In the genomic region with DNA sequence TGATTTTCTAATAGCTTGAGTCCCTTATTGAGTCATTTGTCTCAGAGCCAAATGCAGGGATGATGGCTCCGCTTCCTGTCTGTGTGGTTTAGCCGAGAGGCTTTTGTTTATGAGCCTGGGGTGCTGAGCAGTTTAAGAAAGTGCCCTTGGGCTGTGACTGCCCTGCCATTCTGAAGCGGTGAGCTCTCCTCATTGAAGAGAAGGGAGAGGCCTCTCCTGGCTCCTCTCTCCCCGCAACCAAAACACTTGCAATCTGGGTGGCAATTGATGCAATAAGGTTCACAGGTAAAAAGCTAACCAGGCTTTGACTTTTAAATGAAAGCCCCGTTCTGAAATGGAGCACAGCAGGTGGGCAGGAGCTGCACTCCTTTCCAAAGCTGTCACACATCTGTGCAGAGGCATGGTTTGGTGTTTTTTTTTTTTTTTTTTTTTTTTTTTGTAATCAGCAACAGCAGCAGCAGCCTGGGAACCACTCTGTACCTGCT, we compare ENCODE assay signal across 8 cellular contexts.
DNase-seq lines count a peak whose midpoint lies in the region; ATAC-seq, FAIRE-seq and TF ChIP-seq lines count a peak whose summit lies in the region.

No MANE protein-coding gene starts in this region.

- H3K4me3 ChIP-seq in AG09309 (ENCODE audit: control insufficient read depth, low read depth, low read length) = no peak overlapping the region
- no peak overlapping the region for H3K4me3 ChIP-seq in HepG2 (replicated peaks in 1 of 3; ENCODE audit: insufficient read depth in 1 of 3, low read depth in 2 of 3, low read length in 3 of 3)

- H3K9me3 ChIP-seq in H9 (ENCODE audit: control insufficient read depth, low read depth, low read length) = no peaks in the 10 kb centered on the region
- no peaks in the 10 kb centered on the region for H3K9me3 ChIP-seq in HepG2 (ENCODE audit: low read length)

- no peak for TF ChIP-seq EP300 in HepG2 (IDR thresholded peaks at IDR 0.05; ENCODE audit: low read depth in 2 of 2, low read length in 2 of 2)
- no peak for TF ChIP-seq EP300 in HepG2 (CRISPR knock-in tag; IDR thresholded peaks at IDR 0.05; ENCODE audit: borderline replicate concordance)

- no peak overlapping the region for H3T11ph ChIP-seq in H9 (ENCODE audit: low read length)

- peak overlapping the region in 1 of 3 experiments; percentile 45; a peak in 2 of 7 replicates for H3K27ac Mint-ChIP-seq in H9

- no peaks in the 10 kb centered on the region for H3K36me3 ChIP-seq in HepG2 (replicated peaks in 1 of 2; ENCODE audit: control insufficient read depth in 1 of 2, insufficient read depth in 2 of 2, low read length in 2 of 2)

- H3K4me1 ChIP-seq in H9 (ENCODE audit: insufficient read depth, low read length) (peaks cover 10% of the 10 kb centered on the region), HepG2 (ENCODE audit: insufficient read depth, low read length) (no peaks in the 10 kb centered on the region)

- H2BK5ac ChIP-seq in H9 (ENCODE audit: insufficient read length, low read length) = no peak overlapping the region

- H3K36me3 Mint-ChIP-seq in H9 (ENCODE audit: insufficient read depth in 1 of 3, low read depth in 3 of 3) = peaks cover 0 to 13% (median 7%) of the 10 kb centered on the region in 3 experiments; a peak in 5 of 7 replicates

- FAIRE-seq in HepG2 (lab: Jason Lieb, UNC) = no peak

- ATAC-seq in HG02885 (IDR thresholded peaks at IDR 0.05; ENCODE audit: poor library complexity, unreplicated experiment) = no peak
- ATAC-seq in HepG2 = no peak

- H3K4me2 ChIP-seq in H9 (ENCODE audit: insufficient read depth, insufficient read length, low read length) = peak overlapping the region; percentile 22
- no peak overlapping the region for H3K4me2 ChIP-seq in HepG2 (ENCODE audit: low read depth, low read length)

- no peak overlapping the region for H4K8ac ChIP-seq in H9 (replicated peaks; ENCODE audit: insufficient read length, low read depth, low read length)

- H2BK12ac ChIP-seq in H9 (ENCODE audit: insufficient read length, low read depth, low read length) = no peak overlapping the region

- H2AFZ ChIP-seq in H9 (ENCODE audit: low read length) (no peak overlapping the region), HepG2 (ENCODE audit: low read length) (no peak overlapping the region)

- H3K27me3 ChIP-seq in H9 (ENCODE audit: insufficient read depth, low read length) (peaks cover 31% of the 10 kb centered on the region; the same call in 1 of the 2 replicates), HepG2 (ENCODE audit: control insufficient read depth in 1 of 2, insufficient read depth in 2 of 2, low read length in 2 of 2) (no peaks in the 10 kb centered on the region)

- CTCF ChIA-PET in HepG2 (lab: Yijun Ruan, JAX; ENCODE audit: low intra/inter-chr PET ratio, low total read pairs) = no interaction called here

- no peak overlapping the region for H3K9ac ChIP-seq in H9 (ENCODE audit: extremely low read depth, insufficient read length, low read length)
- H3K9ac ChIP-seq in HepG2 (ENCODE audit: insufficient read depth, low read depth, low read length) = no peak overlapping the region

- H3K4me3 Mint-ChIP-seq in H9 = peak overlapping the region; percentile 0 to 56; a peak in 4 of 5 replicates

- H3K4ac ChIP-seq in H9 (ENCODE audit: low read depth, low read length) = no peak overlapping the region

- peak; percentile 46 for DNase-seq in AG09309 (ENCODE audit: low read depth)
- peak; percentile 81 for DNase-seq in H9
- DNase-seq in SW480 (ENCODE audit: low spot score) = peak; percentile 21
- peak; percentile 17 for DNase-seq in foreskin melanocyte
- DNase-seq in epidermal melanocyte (ENCODE audit: insufficient read length, low spot score) = no peak
- no peak for DNase-seq in HepG2 (ENCODE audit: low spot score)
- no peak for DNase-seq in SKM-1 (lab: John Stamatoyannopoulos, UW; ENCODE audit: unreplicated experiment)

- peaks cover 4 to 6% of the 10 kb centered on the region in 2 experiments; a peak in 3 of 5 replicates for H3K9me3 Mint-ChIP-seq in H9

- H3K23me2 ChIP-seq in H9 (ENCODE audit: insufficient read length, low read depth, low read length, poor library complexity, severe bottlenecking) = no peaks in the 10 kb centered on the region

- peaks cover 44 to 46% of the 10 kb centered on the region in 2 experiments for H3K4me1 Mint-ChIP-seq in H9

- BruUV-seq in HepG2 (replicated peaks; lab: Mats Ljungman, UMichigan) = no TSS peak

- H2AK5ac ChIP-seq in H9 (ENCODE audit: insufficient read length, low read length) = no peak overlapping the region

- no peak overlapping the region for H4K5ac ChIP-seq in H9 (ENCODE audit: insufficient read length, low read depth, low read length)

- no peak overlapping the region for H3K23ac ChIP-seq in H9 (ENCODE audit: insufficient read length, low read depth, low read length)

- no peak overlapping the region for H2BK120ac ChIP-seq in H9 (ENCODE audit: low read depth, low read length, poor library complexity, severe bottlenecking)

- H3K56ac ChIP-seq in H9 (ENCODE audit: insufficient read length, low read depth, low read length) = no peak overlapping the region

- TF ChIP-seq RAD21 in HepG2 (CRISPR knock-in tag; IDR thresholded peaks at IDR 0.05) = no peak

- no peak overlapping the region for H3K27ac ChIP-seq in H9 (ENCODE audit: insufficient read length, low read depth, low read length)
- no peak overlapping the region for H3K27ac ChIP-seq in HepG2 (ENCODE audit: extremely low read length, insufficient read depth, low read length)

- H3K14ac ChIP-seq in H9 (ENCODE audit: insufficient read depth, low read length) = no peak overlapping the region

- POLR2A ChIA-PET in HepG2 (lab: Yijun Ruan, JAX) = no interaction called here

- no peak overlapping the region for H2BK15ac ChIP-seq in H9 (ENCODE audit: low read depth, low read length)

- TF ChIP-seq CTCF in AG09309 (IDR thresholded peaks at IDR 0.05; ENCODE audit: control insufficient read depth, insufficient read depth, low read depth, low read length, missing control alignments) = no peak
- TF ChIP-seq CTCF in H9 (conservative IDR thresholded peaks at IDR 0.05) = no peak
- TF ChIP-seq CTCF in HepG2 (CRISPR knock-in tag; IDR thresholded peaks at IDR 0.05) = no peak

- no peak for TF ChIP-seq POLR2A in HepG2 (IDR thresholded peaks at IDR 0.05; ENCODE audit: insufficient read depth in 1 of 2, low read depth in 2 of 2, low read length in 2 of 2)

- H3K79me2 ChIP-seq in H9 (ENCODE audit: insufficient read depth, low read length) (no peaks in the 10 kb centered on the region), HepG2 (ENCODE audit: insufficient read depth, low read length) (no peaks in the 10 kb centered on the region)

- intact Hi-C loops in HepG2 (cut with micrococcal nuclease; ENCODE audit: unreplicated experiment) = no loop called here

- no peaks in the 10 kb centered on the region for H3K79me1 ChIP-seq in H9 (ENCODE audit: insufficient read depth, low read depth, low read length, poor library complexity, severe bottlenecking)

- no peak overlapping the region for H3K18ac ChIP-seq in H9 (ENCODE audit: insufficient read length, low read depth, low read length)

- no peak overlapping the region for H4K91ac ChIP-seq in H9 (ENCODE audit: insufficient read length, low read depth, low read length)

- H2BK20ac ChIP-seq in H9 (ENCODE audit: low read depth, low read length, poor library complexity, severe bottlenecking) = no peak overlapping the region

- H4K20me1 ChIP-seq in H9 (ENCODE audit: control insufficient read depth, insufficient read depth, insufficient read length) (no peaks in the 10 kb centered on the region), HepG2 (ENCODE audit: insufficient read depth, low read length) (no peaks in the 10 kb centered on the region)

- WGBS in H9 (ENCODE audit: extremely low coverage, insufficient read length, low lambda C conversion rate) = no CpG with 5 or more reads among the region's 5 CpGs
- 28% methylated on average over 5 of the region's 5 CpGs for WGBS in HepG2 (ENCODE audit: low lambda C conversion rate)

- H3K27me3 Mint-ChIP-seq in H9 (ENCODE audit: low read depth) = peaks cover 49% of the 10 kb centered on the region

- in situ Hi-C loops in HepG2 (cut with HindIII; ENCODE audit: extremely low pct_ligation_motif_present, low pct_unique_long_range_greater_than_20kb) = no loop called here

TF ChIP-seq in HepG2, 621 proteins besides CTCF, POLR2A, EP300 and RAD21 (continues in another document):
- TF ChIP-seq ZNF652 (CRISPR knock-in tag; IDR thresholded peaks at IDR 0.05; ENCODE audit: borderline replicate concordance, low read depth) (no peak), SRY (CRISPR knock-in tag; IDR thresholded peaks at IDR 0.05) (no peak), NCOA2 (CRISPR knock-in tag; IDR thresholded peaks at IDR 0.05) (no peak), TRIM22 (IDR thresholded peaks at IDR 0.05) (no peak), ELF3 (CRISPR knock-in tag; IDR thresholded peaks at IDR 0.05) (no peak), ZNF253 (CRISPR knock-in tag; IDR thresholded peaks at IDR 0.05; ENCODE audit: borderline replicate concordance) (no peak)
- TF ChIP-seq, protein P1, sequence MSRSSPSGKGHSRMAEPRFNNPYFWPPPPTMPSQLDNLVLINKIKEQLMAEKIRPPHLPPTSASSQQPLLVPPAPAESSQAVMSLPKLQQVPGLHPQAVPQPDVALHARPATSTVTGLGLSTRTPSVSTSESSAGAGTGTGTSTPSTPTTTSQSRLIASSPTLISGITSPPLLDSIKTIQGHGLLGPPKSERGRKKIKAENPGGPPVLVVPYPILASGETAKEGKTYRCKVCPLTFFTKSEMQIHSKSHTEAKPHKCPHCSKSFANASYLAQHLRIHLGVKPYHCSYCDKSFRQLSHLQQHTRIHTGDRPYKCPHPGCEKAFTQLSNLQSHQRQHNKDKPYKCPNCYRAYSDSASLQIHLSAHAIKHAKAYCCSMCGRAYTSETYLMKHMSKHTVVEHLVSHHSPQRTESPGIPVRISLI (CRISPR knock-in tag; IDR thresholded peaks at IDR 0.05; ENCODE audit: borderline replicate concordance) = no peak

Comparison
In these comparisons a context has a peak if more than half of its experiments do, and no peak if none do; other contexts are left out.
1. DNase-seq: peak in AG09309 (single experiment), H9 (single experiment), SW480 (single experiment) and foreskin melanocyte (single experiment); none in epidermal melanocyte (single experiment), HepG2 (single experiment) and SKM-1 (single experiment).